ENCODE assay signal across 1 cellular context in genomic region chr17:29929544-29930398, GRCh38.
TF ChIP-seq lines count a peak whose summit lies in the region.

Gene SSH2, minus strand, starts transcription at chr17:29930228. Its CDS starts 228 bp downstream, at chr17:29930000.

TF ChIP-seq in HepG2, 621 proteins besides CTCF, POLR2A, EP300 and RAD21 (continued from another document and continues in another):
- TF ChIP-seq ZNF20 (CRISPR knock-in tag; IDR thresholded peaks at IDR 0.05) (no peak), RERE (CRISPR knock-in tag; IDR thresholded peaks at IDR 0.05; ENCODE audit: low read depth) (no peak), ISL2 (CRISPR knock-in tag; IDR thresholded peaks at IDR 0.05) (no peak), RELA (CRISPR knock-in tag; IDR thresholded peaks at IDR 0.05) (no peak), BRD4 (CRISPR knock-in tag; IDR thresholded peaks at IDR 0.05) (peak; percentile 37; the same call in 1 of the 2 replicates), ZNF619 (CRISPR knock-in tag; IDR thresholded peaks at IDR 0.05) (no peak), DMAP1 (CRISPR knock-in tag; IDR thresholded peaks at IDR 0.05) (peak; percentile 4; the same call in 1 of the 2 replicates), THRA (CRISPR knock-in tag; IDR thresholded peaks at IDR 0.05; ENCODE audit: borderline replicate concordance) (no peak), ZFP82 (CRISPR knock-in tag; IDR thresholded peaks at IDR 0.05; ENCODE audit: borderline replicate concordance) (no peak), TP53 (CRISPR knock-in tag; conservative IDR thresholded peaks at IDR 0.05) (no peak), SP5 (CRISPR knock-in tag; IDR thresholded peaks at IDR 0.05; ENCODE audit: borderline replicate concordance, low read depth) (0 out of 2 replicates have a peak, but pooled peaks have one; percentile 7), BCL3 (CRISPR knock-in tag; IDR thresholded peaks at IDR 0.05) (peak; percentile 49; the same call in 1 of the 2 replicates), U2AF1 (optimal IDR thresholded peaks at IDR 0.05; ENCODE audit: low read depth, low read length) (no peak), CENPX (CRISPR knock-in tag; IDR thresholded peaks at IDR 0.05) (no peak), SMAD9 (CRISPR knock-in tag; IDR thresholded peaks at IDR 0.05) (no peak), RFX1 (IDR thresholded peaks at IDR 0.05) (no peak), AFF4 (CRISPR knock-in tag; IDR thresholded peaks at IDR 0.05) (no peak), KLF6 (CRISPR knock-in tag; IDR thresholded peaks at IDR 0.05) (no peak), AGO2 (optimal IDR thresholded peaks at IDR 0.05; ENCODE audit: low read depth, low read length) (peak; percentile 22), THAP8 (CRISPR knock-in tag; IDR thresholded peaks at IDR 0.05; ENCODE audit: borderline replicate concordance) (no peak), MTERF4 (CRISPR knock-in tag; IDR thresholded peaks at IDR 0.05) (no peak), ZNF224 (CRISPR knock-in tag; IDR thresholded peaks at IDR 0.05) (no peak), DNMT3B (CRISPR knock-in tag; conservative IDR thresholded peaks at IDR 0.05) (no peak), HCFC1 (IDR thresholded peaks at IDR 0.05; ENCODE audit: low read depth, low read length) (no peak), ZFP91 (CRISPR knock-in tag; IDR thresholded peaks at IDR 0.05; ENCODE audit: borderline replicate concordance) (peak; percentile 58), HOXD1 (CRISPR knock-in tag; IDR thresholded peaks at IDR 0.05) (no peak), ZNF629 (CRISPR knock-in tag; conservative IDR thresholded peaks at IDR 0.05) (no peak), SOX6 (IDR thresholded peaks at IDR 0.05) (no peak), SOX6 (CRISPR knock-in tag; IDR thresholded peaks at IDR 0.05) (0 out of 2 replicates have a peak, but pooled peaks have one; percentile 9), AHDC1 (CRISPR knock-in tag; IDR thresholded peaks at IDR 0.05; ENCODE audit: borderline replicate concordance) (no peak)
